In the genomic region with DNA sequence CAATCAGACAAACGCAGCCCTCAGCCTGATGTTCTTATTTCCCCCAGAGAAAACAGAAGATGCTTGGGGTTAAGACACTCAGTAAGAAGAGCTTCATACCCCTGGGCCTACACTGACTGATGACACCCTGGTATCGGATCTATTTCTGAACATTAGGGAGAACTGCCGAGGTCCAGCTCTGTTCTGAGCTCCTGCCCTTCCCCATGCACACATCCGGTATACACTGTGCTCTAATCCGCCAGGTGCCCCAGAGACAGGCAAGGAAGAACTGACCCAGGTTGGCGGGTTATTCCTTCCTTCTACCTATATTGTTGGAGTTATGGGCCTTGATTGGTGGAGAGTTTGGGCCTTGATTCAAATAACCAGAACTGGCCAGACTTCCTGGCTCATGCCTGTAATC, we compare ENCODE assay signal across 27 cellular contexts. TPM values are rescaled to one million over a fixed set of nuclear protein-coding genes. Genes with fewer than 3 reads are reported as not detected.
DNase-seq lines count a peak whose midpoint lies in the region; ATAC-seq, FAIRE-seq and TF ChIP-seq lines count a peak whose summit lies in the region.
"Had no signal": no experiment of that assay in that cellular context is flagged by ENCODE, and none has a peak within 500 bp of the region (broad histone marks: within the 10 kb centered on the region; RNA-seq: fewer than 3 reads in every experiment).

No MANE protein-coding gene starts in this region.

- TF ChIP-seq CTCF in foreskin keratinocyte (conservative IDR thresholded peaks at IDR 0.05) = no peak
- no peak for TF ChIP-seq CTCF in gastrocnemius medialis (IDR thresholded peaks at IDR 0.05 in 4 of 5, conservative IDR thresholded peaks at IDR 0.05 in 1 of 5)
- no peak for TF ChIP-seq CTCF in kidney (IDR thresholded peaks at IDR 0.05; ENCODE audit: borderline replicate concordance, extremely low read depth, insufficient read depth)

- TF ChIP-seq POLR2A in gastrocnemius medialis (IDR thresholded peaks at IDR 0.05) = no peak

- H2AFZ ChIP-seq in ACC112 (ENCODE audit: low read length, unreplicated experiment) = peak overlapping the region; percentile 16

- H3K27me3 ChIP-seq in ACC112 (ENCODE audit: insufficient read depth, low read length) (no peaks in the 10 kb centered on the region), SJSA1 (replicated peaks) (no peaks in the 10 kb centered on the region), foreskin keratinocyte (no peaks in the 10 kb centered on the region), gastrocnemius medialis (no peaks in the 10 kb centered on the region)
- H3K27me3 ChIP-seq: Peyer's patch had no signal

- intact Hi-C loops in gastrocnemius medialis (cut with DNase I; ENCODE audit: low total_unique reads) = loop anchor here (5.0 kb wide), 2 partner anchors 47 to 137 kb away; no protein-coding TSS in a partner anchor
- intact Hi-C loops in kidney (cut with DNase I) = no loop called here

- no peak overlapping the region for H3K4me3 ChIP-seq in ACC112 (ENCODE audit: low read depth, low read length)
- H3K4me3 ChIP-seq in SJSA1 = no peak overlapping the region
- no peak overlapping the region for H3K4me3 ChIP-seq in gastrocnemius medialis
- H3K4me3 ChIP-seq in kidney (ENCODE audit: low read length in 2 of 2) = no peak overlapping the region
- H3K4me3 ChIP-seq: Peyer's patch had no signal

- H3K27ac ChIP-seq in ACC112 (ENCODE audit: low read depth, low read length) = no peak overlapping the region
- H3K27ac ChIP-seq in SJSA1 = peak overlapping the region; percentile 46; the same call in 1 of the 2 replicates
- H3K27ac ChIP-seq in foreskin keratinocyte = no peak overlapping the region
- peak overlapping the region; percentile 62 to 77 (median 68) for H3K27ac ChIP-seq in gastrocnemius medialis
- H3K27ac ChIP-seq in kidney (ENCODE audit: low read depth in 2 of 2, low read length in 2 of 2) = no peak overlapping the region

- peaks cover 36% of the 10 kb centered on the region for H3K4me1 ChIP-seq in ACC112 (ENCODE audit: control insufficient read depth, insufficient read depth, low read length, unreplicated experiment)
- peaks cover 36% of the 10 kb centered on the region for H3K4me1 ChIP-seq in SJSA1 (replicated peaks)
- peaks cover 14% of the 10 kb centered on the region for H3K4me1 ChIP-seq in foreskin keratinocyte
- peaks cover 20% of the 10 kb centered on the region in 2 donors for H3K4me1 ChIP-seq in gastrocnemius medialis
- H3K4me1 ChIP-seq in kidney (ENCODE audit: control insufficient read depth in 1 of 2, insufficient read depth in 1 of 2, low read depth in 1 of 2, low read length in 2 of 2) = peaks cover 0 to 7% of the 10 kb centered on the region in 2 donors

- no peak for FAIRE-seq in kidney (lab: Jason Lieb, UNC)
- no peak for FAIRE-seq in GM19239 (lab: Jason Lieb, UNC)
- FAIRE-seq: colon had no signal

- ATAC-seq in foreskin keratinocyte (peak; percentile 10), gastrocnemius medialis (peak in 1 of 2 donors; percentile 10), GM18868 (IDR thresholded peaks at IDR 0.05; ENCODE audit: unreplicated experiment) (no peak)
- ATAC-seq: activated CD4-positive, alpha-beta T cell treated with anti-CD3 and anti-CD28 coated beads for 36 hours; activated CD8-positive, alpha-beta T cell treated with anti-CD3 and anti-CD28 coated beads for 36 hours; naive thymus-derived CD8-positive, alpha-beta T cell; stimulated activated naive CD8-positive, alpha-beta T cell treated with anti-CD3 and anti-CD28 coated beads, Interleukin-15, Interleukin-2, amounts not matched to agents 100 U/mL and 50 U/mL, for 24 hours had no signal

- no peaks in the 10 kb centered on the region for H3K36me3 ChIP-seq in ACC112 (ENCODE audit: insufficient read depth, low read length)
- H3K36me3 ChIP-seq in SJSA1 = no peaks in the 10 kb centered on the region
- no peaks in the 10 kb centered on the region for H3K36me3 ChIP-seq in gastrocnemius medialis
- H3K36me3 ChIP-seq in kidney (ENCODE audit: control insufficient read depth in 1 of 2, insufficient read depth in 2 of 2, low read length in 2 of 2) = no peaks in the 10 kb centered on the region
- H3K36me3 ChIP-seq: Peyer's patch had no signal

- no peaks in the 10 kb centered on the region for H3K9me3 ChIP-seq in SJSA1 (replicated peaks)
- no peaks in the 10 kb centered on the region for H3K9me3 ChIP-seq in gastrocnemius medialis
- H3K9me3 ChIP-seq in kidney (ENCODE audit: control insufficient read depth in 1 of 2, low read length in 2 of 2) = no peaks in the 10 kb centered on the region
- H3K9me3 ChIP-seq: Peyer's patch had no signal

- DNase-seq in SJSA1 (ENCODE audit: low read depth in 1 of 2, low spot score in 2 of 2) (no peak), foreskin keratinocyte (no peak), gastrocnemius medialis (no peak), kidney (no peak), GM19239 (ENCODE audit: insufficient read length, low spot score) (no peak)
- no peak for DNase-seq in activated CD4-positive, CD25-positive, alpha-beta regulatory T cell (lab: John Stamatoyannopoulos, UW)
- DNase-seq: activated CD4-positive, alpha-beta T cell treated with anti-CD3 and anti-CD28 coated beads for 36 hours; activated CD8-positive, alpha-beta T cell treated with anti-CD3 and anti-CD28 coated beads for 36 hours; CD4-positive, alpha-beta memory T cell; effector CD4-positive, alpha-beta T cell; midbrain; naive thymus-derived CD8-positive, alpha-beta T cell; NCI-H146; NCI-H2107; Peyer's patch; stimulated activated CD4-positive, alpha-beta T cell treated with anti-CD3 and anti-CD28 coated beads, Interleukin-1b, Interleukin-23, amount 100 ng/mL, for 48 hours; stimulated activated naive CD8-positive, alpha-beta T cell treated with anti-CD3 and anti-CD28 coated beads, Interleukin-15, Interleukin-2, amounts not matched to agents 100 U/mL and 50 U/mL, for 24 hours; SW 1271 had no signal

- in situ Hi-C loops in gastrocnemius medialis (cut with MboI; ENCODE audit: low sequenced_read_pairs in 4 of 4) = loop anchor here in 1 of 4 donors (25.0 kb wide), 1 partner anchor 113 kb away; no protein-coding TSS in a partner anchor

- no peak overlapping the region for H3K9ac ChIP-seq in kidney (ENCODE audit: low read length in 2 of 2)

- no peaks in the 10 kb centered on the region for H3K79me2 ChIP-seq in ACC112 (ENCODE audit: control insufficient read depth, insufficient read depth, low read length, unreplicated experiment)

RNA-seq across cellular contexts. Expression of a gene that starts 58.0 kb away (rescaled TPM):
- total RNA-seq in SJSA1 (2014; rRNA removed; shearing (Covaris generic)) = 1.0 TPM in 1 of 2 replicates, not detected in the other
- total RNA-seq in foreskin keratinocyte (not detected in 2 replicates), gastrocnemius medialis (not detected), kidney (1.4 TPM)
- polyA plus RNA-seq in foreskin keratinocyte (not detected in 2 replicates), kidney (ENCODE audit: insufficient read depth, low read depth, low replicate concordance) (not detected)
- total RNA-seq: A673; activated CD4-positive, alpha-beta T cell treated with anti-CD3 and anti-CD28 coated beads for 36 hours; activated CD8-positive, alpha-beta T cell treated with anti-CD3 and anti-CD28 coated beads for 36 hours; activated T-helper 2 cell treated with anti-CD3 and anti-CD28 coated beads, Interferon-gamma antibody, Interleukin-2, Interleukin-4, amounts not matched to agents 10 μg/mL and 5 μg/mL and 100 μg/mL, durations not matched to agents 14 hours and 24 hours and 36 hours; Daoy; H4; naive thymus-derived CD8-positive, alpha-beta T cell had no signal
- polyA plus RNA-seq: CD4-positive, alpha-beta memory T cell; IgD-negative memory B cell; liver; naive thymus-derived CD8-positive, alpha-beta T cell had no signal

Comparison
In these comparisons a context has a peak if more than half of its experiments do, and no peak if none do; other contexts are left out.
1. H3K27ac ChIP-seq: peak in SJSA1 (single experiment) and gastrocnemius medialis (4 of 4); none in ACC112 (single experiment), foreskin keratinocyte (single experiment) and kidney (0 of 2).